13 cellular contexts compared by ENCODE assay signal in genomic region chr11:17547051-17547577, GRCh38. TPM values are rescaled to one million over a fixed set of nuclear protein-coding genes. Genes with fewer than 3 reads are reported as not detected.
A peak's percentile ranks its signal among the peaks of the same experiment; 100 is the strongest.
DNase-seq lines count a peak whose midpoint lies in the region; ATAC-seq and TF ChIP-seq lines count a peak whose summit lies in the region.
"Had no signal": no experiment of that assay in that cellular context is flagged by ENCODE, and none has a peak within 500 bp of the region (broad histone marks: within the 10 kb centered on the region; RNA-seq: fewer than 3 reads in every experiment).

OTOG (plus strand) TSS chr11:17547259; CDS start chr11:17547373, 114 bp downstream.

- no peak within 1 kb of the TSS for H3K27ac ChIP-seq in PC-9
- H3K27ac ChIP-seq: C4-2B, HL-60 had no signal

- 0 out of 2 replicates have a peak within 1 kb of the TSS, but pooled peaks have one; percentile 16 for H3K4me2 ChIP-seq in PC-9

- CTCF ChIA-PET in PC-9 (lab: Charles Lee): no interaction called here

- H3K36me3 ChIP-seq in MG63: no peaks in the 10 kb centered on the region
- H3K36me3 ChIP-seq in PC-9 (ENCODE audit: low read depth): no peaks in the 10 kb centered on the region

- H3K4me3 ChIP-seq in MG63 (no peak within 1 kb of the TSS), PC-9 (no peak within 1 kb of the TSS), iPS-18c (ENCODE audit: insufficient read depth, low read depth, low read length) (peak within 1 kb of the TSS; percentile 40; the same call in 1 of the 2 replicates)

- no peaks in the 10 kb centered on the region for H3K79me2 ChIP-seq in PC-9 (ENCODE audit: low read depth)

- H3K9me2 ChIP-seq in PC-9 (ENCODE audit: insufficient read depth): no peaks in the 10 kb centered on the region

- BruUV-seq in PC-9 (replicated peaks; lab: Mats Ljungman, UMichigan): no TSS peak

- no peaks in the 10 kb centered on the region for H3F3A ChIP-seq in PC-9 (ENCODE audit: insufficient read depth, low read depth)

- DNase-seq in DMS 273 treated with DMSO at 0.1 percent for 48 hours (lab: John Stamatoyannopoulos, UW) (peak; percentile 45), MG63 (peak; percentile 18), PC-9 (peak; percentile 4 to 33), GOT3 (lab: John Stamatoyannopoulos, UW) (no peak), D341Med (ENCODE audit: low spot score) (no peak)
- DNase-seq: activated CD8-positive, alpha-beta memory T cell treated with anti-CD3 and anti-CD28 coated beads, Interleukin-2, amount 50 U/mL, for 4 hours; foreskin melanocyte had no signal

- H3K27me3 ChIP-seq in MG63: no peaks in the 10 kb centered on the region
- H3K27me3 ChIP-seq in PC-9 (ENCODE audit: insufficient read depth, low read depth): peaks cover 34% of the 10 kb centered on the region

- H3K4me1 ChIP-seq in PC-9 (replicated peaks; ENCODE audit: insufficient read depth): no peaks in the 10 kb centered on the region

- no peaks in the 10 kb centered on the region for H4K20me1 ChIP-seq in PC-9 (ENCODE audit: insufficient read depth)

- H3K9me3 ChIP-seq in MG63: no peaks in the 10 kb centered on the region
- H3K9me3 ChIP-seq in PC-9 (ENCODE audit: insufficient read depth, low read depth): no peaks in the 10 kb centered on the region
- H3K9me3 ChIP-seq in iPS-18c (ENCODE audit: control insufficient read depth, insufficient read depth, low read length): no peaks in the 10 kb centered on the region

- ATAC-seq in GM21529 (IDR thresholded peaks at IDR 0.05; ENCODE audit: unreplicated experiment): no peak
- ATAC-seq in HG03139 (IDR thresholded peaks at IDR 0.05; ENCODE audit: unreplicated experiment): no peak

- no peak for TF ChIP-seq CTCF in PC-9 (conservative IDR thresholded peaks at IDR 0.05)

- intact Hi-C loops in PC-9 (cut with micrococcal nuclease; ENCODE audit: unreplicated experiment): no loop called here

- no peak within 1 kb of the TSS for H2AFZ ChIP-seq in PC-9

- POLR2A ChIA-PET in PC-9 (lab: Charles Lee; ENCODE audit: unreplicated experiment): no interaction called here

RNA-seq across cellular contexts. Expression of gene OTOG, which starts in this region (rescaled TPM):
- not detected in 2 replicates for total RNA-seq in MG63 (2014; rRNA removed; shearing (Covaris generic); ENCODE audit: low replicate concordance)
- total RNA-seq in PC-9 (2021): not detected in 2 replicates
- total RNA-seq: T-helper 1 cell treated with Interleukin-12 subunit alpha and Interleukin-12 subunit beta and Interleukin-4 antibody, amounts not matched to agents 30 ng/mL and 1 ng/mL, for 36 hours had no signal

Comparison
In these comparisons a context has a peak if more than half of its experiments do, and no peak if none do; other contexts are left out.
1. Peak in DNase-seq in MG63; RNA of the gene not detected or under 1 TPM.
2. Peak in DNase-seq and H3K4me2 ChIP-seq in PC-9; RNA of the gene not detected or under 1 TPM.